21 cellular contexts compared by ENCODE assay signal in genomic region chr1:172427191-172427590, GRCh38. TPM values are rescaled to one million over a fixed set of nuclear protein-coding genes. Genes with fewer than 3 reads are reported as not detected.
"Had no signal": no experiment of that assay in that cellular context is flagged by ENCODE, and none has a peak within 500 bp of the region (broad histone marks: within the 10 kb centered on the region; RNA-seq: fewer than 3 reads in every experiment).

No MANE protein-coding gene starts in this region.

- H3K27ac ChIP-seq: esophagus squamous epithelium, heart right ventricle, prostate gland, right atrium auricular region, tibial artery had no signal

- DNase-seq: activated effector memory CD4-positive, alpha-beta T cell treated with anti-CD3 and anti-CD28 coated beads, Interleukin-2, amount 50 U/mL, for 16 hours; activated T-cell treated with anti-CD3 and anti-CD28 coated beads, Interleukin-2, amount 50 U/mL, for 72 hours; effector CD8-positive, alpha-beta T cell; esophagus squamous epithelium; heart right ventricle; stimulated activated CD4-positive, alpha-beta T cell treated with anti-CD3 and anti-CD28 coated beads, Interleukin-12 subunit alpha, Interleukin-12 subunit beta, amount 100 ng/mL, for 4 hours; stimulated activated CD4-positive, alpha-beta T cell treated with anti-CD3 and anti-CD28 coated beads, Interleukin-1b, Interleukin-23, amount 100 ng/mL, for 48 hours; stimulated activated CD8-positive, alpha-beta memory T cell treated with anti-CD3 and anti-CD28 coated beads, Interleukin-4, amount 100 ng/mL, for 48 hours; tibial artery had no signal

- H3K27ac Mint-ChIP-seq: activated naive CD4-positive, alpha-beta T cell treated with anti-CD3 and anti-CD28 coated beads, Interleukin-2, amount 50 U/mL, for 24 hours; activated T-cell treated with anti-CD3 and anti-CD28 coated beads, Interleukin-2, amount 50 U/mL, for 72 hours; dendritic cell treated with granulocyte-macrophage colony-stimulating factor and Interleukin-4, amounts not matched to agents 40 ng/mL and 50 ng/mL, for 4 days; memory B cell had no signal

- H3K9me3 Mint-ChIP-seq: activated naive CD4-positive, alpha-beta T cell treated with anti-CD3 and anti-CD28 coated beads, Interleukin-2, amount 50 U/mL, for 24 hours; activated T-cell treated with anti-CD3 and anti-CD28 coated beads, Interleukin-2, amount 50 U/mL, for 72 hours; dendritic cell treated with granulocyte-macrophage colony-stimulating factor and Interleukin-4, amounts not matched to agents 40 ng/mL and 50 ng/mL, for 4 days; memory B cell had no signal

- H3K4me3 Mint-ChIP-seq: activated naive CD4-positive, alpha-beta T cell treated with anti-CD3 and anti-CD28 coated beads, Interleukin-2, amount 50 U/mL, for 24 hours; activated T-cell treated with anti-CD3 and anti-CD28 coated beads, Interleukin-2, amount 50 U/mL, for 72 hours; dendritic cell treated with granulocyte-macrophage colony-stimulating factor and Interleukin-4, amounts not matched to agents 40 ng/mL and 50 ng/mL, for 4 days; memory B cell had no signal

- H3K36me3 ChIP-seq: esophagus squamous epithelium, heart right ventricle, prostate gland, right atrium auricular region had no signal

- H3K36me3 Mint-ChIP-seq: activated naive CD4-positive, alpha-beta T cell treated with anti-CD3 and anti-CD28 coated beads, Interleukin-2, amount 50 U/mL, for 24 hours; memory B cell had no signal

- H3K4me1 ChIP-seq: prostate gland, right atrium auricular region had no signal

- H3K9me3 ChIP-seq: esophagus squamous epithelium, heart right ventricle, prostate gland, right atrium auricular region, tibial artery had no signal

- H3K27me3 ChIP-seq: esophagus squamous epithelium, heart right ventricle, right atrium auricular region, tibial artery had no signal

- ATAC-seq: activated T-cell treated with anti-CD3 and anti-CD28 coated beads, Interleukin-2, amount 50 U/mL, for 72 hours; heart right ventricle had no signal

- H3K4me3 ChIP-seq: esophagus squamous epithelium, heart right ventricle, prostate gland, right atrium auricular region, tibial artery had no signal

- H3K27me3 Mint-ChIP-seq: activated naive CD4-positive, alpha-beta T cell treated with anti-CD3 and anti-CD28 coated beads, Interleukin-2, amount 50 U/mL, for 24 hours; dendritic cell treated with granulocyte-macrophage colony-stimulating factor and Interleukin-4, amounts not matched to agents 40 ng/mL and 50 ng/mL, for 4 days; memory B cell had no signal

RNA-seq across cellular contexts. Expression of gene C1orf105, which starts 6.7 kb away (rescaled TPM):
- total RNA-seq: activated T-cell treated with anti-CD3 and anti-CD28 coated beads, Interleukin-2, amount 50 U/mL, for 72 hours; bronchial epithelial cell; cerebellum; esophagus squamous epithelium; liver; mononuclear cell; osteocyte; subcutaneous adipose tissue had no signal
- polyA plus RNA-seq: urinary bladder had no signal
